Comparison of ENCODE assay signal across 1 cellular context in genomic region chr10:122113161-122113944, GRCh38.
TF ChIP-seq lines count a peak whose summit lies in the region.

No MANE protein-coding gene starts in this region.

TF ChIP-seq in HEK293, 187 proteins besides CTCF, POLR2A, EP300 and RAD21 (continued from another document and continues in another):
- TF ChIP-seq, protein P1, sequence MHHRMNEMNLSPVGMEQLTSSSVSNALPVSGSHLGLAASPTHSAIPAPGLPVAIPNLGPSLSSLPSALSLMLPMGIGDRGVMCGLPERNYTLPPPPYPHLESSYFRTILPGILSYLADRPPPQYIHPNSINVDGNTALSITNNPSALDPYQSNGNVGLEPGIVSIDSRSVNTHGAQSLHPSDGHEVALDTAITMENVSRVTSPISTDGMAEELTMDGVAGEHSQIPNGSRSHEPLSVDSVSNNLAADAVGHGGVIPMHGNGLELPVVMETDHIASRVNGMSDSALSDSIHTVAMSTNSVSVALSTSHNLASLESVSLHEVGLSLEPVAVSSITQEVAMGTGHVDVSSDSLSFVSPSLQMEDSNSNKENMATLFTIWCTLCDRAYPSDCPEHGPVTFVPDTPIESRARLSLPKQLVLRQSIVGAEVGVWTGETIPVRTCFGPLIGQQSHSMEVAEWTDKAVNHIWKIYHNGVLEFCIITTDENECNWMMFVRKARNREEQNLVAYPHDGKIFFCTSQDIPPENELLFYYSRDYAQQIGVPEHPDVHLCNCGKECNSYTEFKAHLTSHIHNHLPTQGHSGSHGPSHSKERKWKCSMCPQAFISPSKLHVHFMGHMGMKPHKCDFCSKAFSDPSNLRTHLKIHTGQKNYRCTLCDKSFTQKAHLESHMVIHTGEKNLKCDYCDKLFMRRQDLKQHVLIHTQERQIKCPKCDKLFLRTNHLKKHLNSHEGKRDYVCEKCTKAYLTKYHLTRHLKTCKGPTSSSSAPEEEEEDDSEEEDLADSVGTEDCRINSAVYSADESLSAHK (tag by site-specific recombination; IDR thresholded peaks at IDR 0.05) = 0 out of 2 replicates have a peak, but pooled peaks have one; percentile 16
- TF ChIP-seq ZNF426 (tag by site-specific recombination; IDR thresholded peaks at IDR 0.05) (no peak), ZNF335 (tag by site-specific recombination; conservative IDR thresholded peaks at IDR 0.05) (peak; percentile 89), ZNF843 (tag by site-specific recombination; IDR thresholded peaks at IDR 0.05) (no peak), ZNF544 (tag by site-specific recombination; IDR thresholded peaks at IDR 0.05) (no peak), ZNF561 (tag by site-specific recombination; IDR thresholded peaks at IDR 0.05; ENCODE audit: borderline replicate concordance) (0 out of 2 replicates have a peak, but pooled peaks have one; percentile 32), ZNF560 (tag by site-specific recombination; IDR thresholded peaks at IDR 0.05; ENCODE audit: borderline replicate concordance) (no peak), YY2 (tag by site-specific recombination; IDR thresholded peaks at IDR 0.05) (no peak), ZNF488 (tag by site-specific recombination; IDR thresholded peaks at IDR 0.05) (no peak), ZNF391 (tag by site-specific recombination; IDR thresholded peaks at IDR 0.05; ENCODE audit: borderline replicate concordance, low read depth) (0 out of 2 replicates have a peak, but pooled peaks have one; percentile 38), ZNF132 (tag by site-specific recombination; IDR thresholded peaks at IDR 0.05; ENCODE audit: borderline replicate concordance) (no peak), ZFP37 (tag by site-specific recombination; IDR thresholded peaks at IDR 0.05) (0 out of 2 replicates have a peak, but pooled peaks have one; percentile 39), ZNF501 (tag by site-specific recombination; IDR thresholded peaks at IDR 0.05) (peak; percentile 61; the same call in 1 of the 2 replicates), ZNF23 (tag by site-specific recombination; IDR thresholded peaks at IDR 0.05; ENCODE audit: borderline replicate concordance) (no peak), EGR2 (tag by site-specific recombination; IDR thresholded peaks at IDR 0.05; ENCODE audit: low read depth) (0 out of 2 replicates have a peak, but pooled peaks have one; percentile 6), ZNF701 (tag by site-specific recombination; IDR thresholded peaks at IDR 0.05) (no peak), ZNF707 (tag by site-specific recombination; IDR thresholded peaks at IDR 0.05) (no peak), MEIS1 (CRISPR knock-in tag; IDR thresholded peaks at IDR 0.05; ENCODE audit: borderline replicate concordance) (no peak), ZNF529 (tag by site-specific recombination; IDR thresholded peaks at IDR 0.05; ENCODE audit: insufficient replicate concordance) (no peak), ZNF416 (tag by site-specific recombination; IDR thresholded peaks at IDR 0.05) (no peak), ZNF48 (tag by site-specific recombination; IDR thresholded peaks at IDR 0.05) (no peak), BCL11B (tag by site-specific recombination; IDR thresholded peaks at IDR 0.05; ENCODE audit: low read depth) (0 out of 2 replicates have a peak, but pooled peaks have one; percentile 16), ZNF514 (tag by site-specific recombination; IDR thresholded peaks at IDR 0.05) (no peak), ZNF423 (tag by site-specific recombination; IDR thresholded peaks at IDR 0.05) (no peak; the same call in 1 of the 2 replicates), ZNF354C (tag by site-specific recombination; IDR thresholded peaks at IDR 0.05; ENCODE audit: borderline replicate concordance, low read depth) (no peak), ZNF830 (tag by site-specific recombination; IDR thresholded peaks at IDR 0.05; ENCODE audit: low read depth) (no peak), MYNN (tag by site-specific recombination; IDR thresholded peaks at IDR 0.05; ENCODE audit: borderline replicate concordance) (peak; percentile 88; the same call in 1 of the 2 replicates), ZNF302 (tag by site-specific recombination; IDR thresholded peaks at IDR 0.05; ENCODE audit: low read depth) (no peak)
- TF ChIP-seq, protein P2, sequence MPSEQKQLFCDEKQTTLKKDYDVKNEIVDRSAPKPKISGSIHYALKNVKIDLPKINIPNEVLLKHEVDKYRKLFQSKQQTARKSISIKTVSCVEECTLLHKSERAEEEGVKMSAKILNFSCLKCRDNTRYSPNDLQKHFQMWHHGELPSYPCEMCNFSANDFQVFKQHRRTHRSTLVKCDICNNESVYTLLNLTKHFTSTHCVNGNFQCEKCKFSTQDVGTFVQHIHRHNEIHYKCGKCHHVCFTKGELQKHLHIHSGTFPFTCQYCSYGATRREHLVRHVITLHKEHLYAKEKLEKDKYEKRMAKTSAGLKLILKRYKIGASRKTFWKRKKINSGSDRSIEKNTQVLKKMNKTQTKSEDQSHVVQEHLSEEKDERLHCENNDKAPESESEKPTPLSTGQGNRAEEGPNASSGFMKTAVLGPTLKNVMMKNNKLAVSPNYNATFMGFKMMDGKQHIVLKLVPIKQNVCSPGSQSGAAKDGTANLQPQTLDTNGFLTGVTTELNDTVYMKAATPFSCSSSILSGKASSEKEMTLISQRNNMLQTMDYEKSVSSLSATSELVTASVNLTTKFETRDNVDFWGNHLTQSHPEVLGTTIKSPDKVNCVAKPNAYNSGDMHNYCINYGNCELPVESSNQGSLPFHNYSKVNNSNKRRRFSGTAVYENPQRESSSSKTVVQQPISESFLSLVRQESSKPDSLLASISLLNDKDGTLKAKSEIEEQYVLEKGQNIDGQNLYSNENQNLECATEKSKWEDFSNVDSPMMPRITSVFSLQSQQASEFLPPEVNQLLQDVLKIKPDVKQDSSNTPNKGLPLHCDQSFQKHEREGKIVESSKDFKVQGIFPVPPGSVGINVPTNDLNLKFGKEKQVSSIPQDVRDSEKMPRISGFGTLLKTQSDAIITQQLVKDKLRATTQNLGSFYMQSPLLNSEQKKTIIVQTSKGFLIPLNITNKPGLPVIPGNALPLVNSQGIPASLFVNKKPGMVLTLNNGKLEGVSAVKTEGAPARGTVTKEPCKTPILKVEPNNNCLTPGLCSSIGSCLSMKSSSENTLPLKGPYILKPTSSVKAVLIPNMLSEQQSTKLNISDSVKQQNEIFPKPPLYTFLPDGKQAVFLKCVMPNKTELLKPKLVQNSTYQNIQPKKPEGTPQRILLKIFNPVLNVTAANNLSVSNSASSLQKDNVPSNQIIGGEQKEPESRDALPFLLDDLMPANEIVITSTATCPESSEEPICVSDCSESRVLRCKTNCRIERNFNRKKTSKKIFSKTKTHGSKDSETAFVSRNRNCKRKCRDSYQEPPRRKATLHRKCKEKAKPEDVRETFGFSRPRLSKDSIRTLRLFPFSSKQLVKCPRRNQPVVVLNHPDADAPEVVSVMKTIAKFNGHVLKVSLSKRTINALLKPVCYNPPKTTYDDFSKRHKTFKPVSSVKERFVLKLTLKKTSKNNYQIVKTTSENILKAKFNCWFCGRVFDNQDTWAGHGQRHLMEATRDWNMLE (tag by site-specific recombination; conservative IDR thresholded peaks at IDR 0.05; ENCODE audit: low read depth) = no peak
- TF ChIP-seq, protein P3, sequence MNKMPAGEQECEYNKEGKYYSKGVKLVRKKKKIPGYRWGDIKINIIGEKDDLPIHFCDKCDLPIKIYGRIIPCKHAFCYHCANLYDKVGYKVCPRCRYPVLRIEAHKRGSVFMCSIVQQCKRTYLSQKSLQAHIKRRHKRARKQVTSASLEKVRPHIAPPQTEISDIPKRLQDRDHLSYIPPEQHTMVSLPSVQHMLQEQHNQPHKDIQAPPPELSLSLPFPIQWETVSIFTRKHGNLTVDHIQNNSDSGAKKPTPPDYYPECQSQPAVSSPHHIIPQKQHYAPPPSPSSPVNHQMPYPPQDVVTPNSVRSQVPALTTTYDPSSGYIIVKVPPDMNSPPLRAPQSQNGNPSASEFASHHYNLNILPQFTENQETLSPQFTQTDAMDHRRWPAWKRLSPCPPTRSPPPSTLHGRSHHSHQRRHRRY (tag by site-specific recombination; IDR thresholded peaks at IDR 0.05) = no peak
- TF ChIP-seq, protein P4, sequence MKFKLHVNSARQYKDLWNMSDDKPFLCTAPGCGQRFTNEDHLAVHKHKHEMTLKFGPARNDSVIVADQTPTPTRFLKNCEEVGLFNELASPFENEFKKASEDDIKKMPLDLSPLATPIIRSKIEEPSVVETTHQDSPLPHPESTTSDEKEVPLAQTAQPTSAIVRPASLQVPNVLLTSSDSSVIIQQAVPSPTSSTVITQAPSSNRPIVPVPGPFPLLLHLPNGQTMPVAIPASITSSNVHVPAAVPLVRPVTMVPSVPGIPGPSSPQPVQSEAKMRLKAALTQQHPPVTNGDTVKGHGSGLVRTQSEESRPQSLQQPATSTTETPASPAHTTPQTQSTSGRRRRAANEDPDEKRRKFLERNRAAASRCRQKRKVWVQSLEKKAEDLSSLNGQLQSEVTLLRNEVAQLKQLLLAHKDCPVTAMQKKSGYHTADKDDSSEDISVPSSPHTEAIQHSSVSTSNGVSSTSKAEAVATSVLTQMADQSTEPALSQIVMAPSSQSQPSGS (tag by site-specific recombination; IDR thresholded peaks at IDR 0.05; ENCODE audit: low read depth) = peak; percentile 62
- TF ChIP-seq, protein P5, sequence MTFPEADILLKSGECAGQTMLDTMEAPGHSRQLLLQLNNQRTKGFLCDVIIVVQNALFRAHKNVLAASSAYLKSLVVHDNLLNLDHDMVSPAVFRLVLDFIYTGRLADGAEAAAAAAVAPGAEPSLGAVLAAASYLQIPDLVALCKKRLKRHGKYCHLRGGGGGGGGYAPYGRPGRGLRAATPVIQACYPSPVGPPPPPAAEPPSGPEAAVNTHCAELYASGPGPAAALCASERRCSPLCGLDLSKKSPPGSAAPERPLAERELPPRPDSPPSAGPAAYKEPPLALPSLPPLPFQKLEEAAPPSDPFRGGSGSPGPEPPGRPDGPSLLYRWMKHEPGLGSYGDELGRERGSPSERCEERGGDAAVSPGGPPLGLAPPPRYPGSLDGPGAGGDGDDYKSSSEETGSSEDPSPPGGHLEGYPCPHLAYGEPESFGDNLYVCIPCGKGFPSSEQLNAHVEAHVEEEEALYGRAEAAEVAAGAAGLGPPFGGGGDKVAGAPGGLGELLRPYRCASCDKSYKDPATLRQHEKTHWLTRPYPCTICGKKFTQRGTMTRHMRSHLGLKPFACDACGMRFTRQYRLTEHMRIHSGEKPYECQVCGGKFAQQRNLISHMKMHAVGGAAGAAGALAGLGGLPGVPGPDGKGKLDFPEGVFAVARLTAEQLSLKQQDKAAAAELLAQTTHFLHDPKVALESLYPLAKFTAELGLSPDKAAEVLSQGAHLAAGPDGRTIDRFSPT (tag by site-specific recombination; IDR thresholded peaks at IDR 0.05) = 0 out of 2 replicates have a peak, but pooled peaks have one; percentile 30
- TF ChIP-seq, protein P6, sequence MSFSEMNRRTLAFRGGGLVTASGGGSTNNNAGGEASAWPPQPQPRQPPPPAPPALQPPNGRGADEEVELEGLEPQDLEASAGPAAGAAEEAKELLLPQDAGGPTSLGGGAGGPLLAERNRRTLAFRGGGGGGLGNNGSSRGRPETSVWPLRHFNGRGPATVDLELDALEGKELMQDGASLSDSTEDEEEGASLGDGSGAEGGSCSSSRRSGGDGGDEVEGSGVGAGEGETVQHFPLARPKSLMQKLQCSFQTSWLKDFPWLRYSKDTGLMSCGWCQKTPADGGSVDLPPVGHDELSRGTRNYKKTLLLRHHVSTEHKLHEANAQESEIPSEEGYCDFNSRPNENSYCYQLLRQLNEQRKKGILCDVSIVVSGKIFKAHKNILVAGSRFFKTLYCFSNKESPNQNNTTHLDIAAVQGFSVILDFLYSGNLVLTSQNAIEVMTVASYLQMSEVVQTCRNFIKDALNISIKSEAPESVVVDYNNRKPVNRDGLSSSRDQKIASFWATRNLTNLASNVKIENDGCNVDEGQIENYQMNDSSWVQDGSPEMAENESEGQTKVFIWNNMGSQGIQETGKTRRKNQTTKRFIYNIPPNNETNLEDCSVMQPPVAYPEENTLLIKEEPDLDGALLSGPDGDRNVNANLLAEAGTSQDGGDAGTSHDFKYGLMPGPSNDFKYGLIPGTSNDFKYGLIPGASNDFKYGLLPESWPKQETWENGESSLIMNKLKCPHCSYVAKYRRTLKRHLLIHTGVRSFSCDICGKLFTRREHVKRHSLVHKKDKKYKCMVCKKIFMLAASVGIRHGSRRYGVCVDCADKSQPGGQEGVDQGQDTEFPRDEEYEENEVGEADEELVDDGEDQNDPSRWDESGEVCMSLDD (tag by site-specific recombination; IDR thresholded peaks at IDR 0.05) = peak; percentile 60; the same call in 1 of the 2 replicates
- TF ChIP-seq, protein P7, sequence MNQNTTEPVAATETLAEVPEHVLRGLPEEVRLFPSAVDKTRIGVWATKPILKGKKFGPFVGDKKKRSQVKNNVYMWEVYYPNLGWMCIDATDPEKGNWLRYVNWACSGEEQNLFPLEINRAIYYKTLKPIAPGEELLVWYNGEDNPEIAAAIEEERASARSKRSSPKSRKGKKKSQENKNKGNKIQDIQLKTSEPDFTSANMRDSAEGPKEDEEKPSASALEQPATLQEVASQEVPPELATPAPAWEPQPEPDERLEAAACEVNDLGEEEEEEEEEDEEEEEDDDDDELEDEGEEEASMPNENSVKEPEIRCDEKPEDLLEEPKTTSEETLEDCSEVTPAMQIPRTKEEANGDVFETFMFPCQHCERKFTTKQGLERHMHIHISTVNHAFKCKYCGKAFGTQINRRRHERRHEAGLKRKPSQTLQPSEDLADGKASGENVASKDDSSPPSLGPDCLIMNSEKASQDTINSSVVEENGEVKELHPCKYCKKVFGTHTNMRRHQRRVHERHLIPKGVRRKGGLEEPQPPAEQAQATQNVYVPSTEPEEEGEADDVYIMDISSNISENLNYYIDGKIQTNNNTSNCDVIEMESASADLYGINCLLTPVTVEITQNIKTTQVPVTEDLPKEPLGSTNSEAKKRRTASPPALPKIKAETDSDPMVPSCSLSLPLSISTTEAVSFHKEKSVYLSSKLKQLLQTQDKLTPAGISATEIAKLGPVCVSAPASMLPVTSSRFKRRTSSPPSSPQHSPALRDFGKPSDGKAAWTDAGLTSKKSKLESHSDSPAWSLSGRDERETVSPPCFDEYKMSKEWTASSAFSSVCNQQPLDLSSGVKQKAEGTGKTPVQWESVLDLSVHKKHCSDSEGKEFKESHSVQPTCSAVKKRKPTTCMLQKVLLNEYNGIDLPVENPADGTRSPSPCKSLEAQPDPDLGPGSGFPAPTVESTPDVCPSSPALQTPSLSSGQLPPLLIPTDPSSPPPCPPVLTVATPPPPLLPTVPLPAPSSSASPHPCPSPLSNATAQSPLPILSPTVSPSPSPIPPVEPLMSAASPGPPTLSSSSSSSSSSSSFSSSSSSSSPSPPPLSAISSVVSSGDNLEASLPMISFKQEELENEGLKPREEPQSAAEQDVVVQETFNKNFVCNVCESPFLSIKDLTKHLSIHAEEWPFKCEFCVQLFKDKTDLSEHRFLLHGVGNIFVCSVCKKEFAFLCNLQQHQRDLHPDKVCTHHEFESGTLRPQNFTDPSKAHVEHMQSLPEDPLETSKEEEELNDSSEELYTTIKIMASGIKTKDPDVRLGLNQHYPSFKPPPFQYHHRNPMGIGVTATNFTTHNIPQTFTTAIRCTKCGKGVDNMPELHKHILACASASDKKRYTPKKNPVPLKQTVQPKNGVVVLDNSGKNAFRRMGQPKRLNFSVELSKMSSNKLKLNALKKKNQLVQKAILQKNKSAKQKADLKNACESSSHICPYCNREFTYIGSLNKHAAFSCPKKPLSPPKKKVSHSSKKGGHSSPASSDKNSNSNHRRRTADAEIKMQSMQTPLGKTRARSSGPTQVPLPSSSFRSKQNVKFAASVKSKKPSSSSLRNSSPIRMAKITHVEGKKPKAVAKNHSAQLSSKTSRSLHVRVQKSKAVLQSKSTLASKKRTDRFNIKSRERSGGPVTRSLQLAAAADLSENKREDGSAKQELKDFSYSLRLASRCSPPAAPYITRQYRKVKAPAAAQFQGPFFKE (tag by site-specific recombination; IDR thresholded peaks at IDR 0.05; ENCODE audit: borderline replicate concordance) = no peak
